ENCODE assay signal across 7 cellular contexts in the genomic region with DNA sequence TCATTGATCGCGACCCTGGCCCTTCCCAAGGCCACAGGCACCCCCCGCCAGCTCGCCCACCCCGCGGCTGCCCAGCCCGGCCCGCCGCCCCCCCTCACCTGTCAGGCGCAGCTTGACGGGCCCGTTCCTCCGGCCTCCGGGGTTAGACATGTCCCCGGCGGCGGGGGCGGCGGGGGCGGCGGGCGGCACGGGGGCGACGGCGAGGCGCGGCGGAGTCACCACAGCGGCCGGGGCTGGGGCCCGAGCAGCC. TPM values are rescaled to one million over a fixed set of nuclear protein-coding genes. Genes with fewer than 3 reads are reported as not detected.
DNase-seq lines count a peak whose midpoint lies in the region; ATAC-seq and TF ChIP-seq lines count a peak whose summit lies in the region.

No MANE protein-coding gene starts in this region.

- peak overlapping the region; percentile 94 for H3K4me3 Mint-ChIP-seq in memory B cell

- H3K27ac ChIP-seq in HUES64 (ENCODE audit: low read depth, low read length) (no peak overlapping the region), breast epithelium (peak overlapping the region; percentile 97 to 99), urinary bladder (ENCODE audit: low read depth) (peak overlapping the region; percentile 95)

- intact Hi-C loops in breast epithelium (cut with DNase I; ENCODE audit: low total_unique reads) = no loop called here

- H3K36me3 ChIP-seq in HUES64 (ENCODE audit: insufficient read depth, low read length) (no peaks in the 10 kb centered on the region), breast epithelium (no peaks in the 10 kb centered on the region), urinary bladder (ENCODE audit: insufficient read depth) (no peaks in the 10 kb centered on the region)

- TF ChIP-seq CTCF in breast epithelium (IDR thresholded peaks at IDR 0.05) = no peak

- peak overlapping the region; percentile 96 for H3K27ac Mint-ChIP-seq in memory B cell

- peak overlapping the region; percentile 96 for H3K9ac ChIP-seq in HUES64 (ENCODE audit: low read depth, low read length)

- peaks cover 3% of the 10 kb centered on the region for H3K36me3 Mint-ChIP-seq in memory B cell

- H3K27me3 ChIP-seq in HUES64 (ENCODE audit: insufficient read depth, low read length) (peaks cover 6% of the 10 kb centered on the region; the same call in 1 of the 2 replicates), breast epithelium (no peaks in the 10 kb centered on the region)

- no peaks in the 10 kb centered on the region for H3K9me3 Mint-ChIP-seq in memory B cell

- 0% methylated on average over 32 of the region's 32 CpGs for WGBS in HUES64
- 2% methylated on average over 32 of the region's 32 CpGs for WGBS in urinary bladder

- DNase-seq in breast epithelium (ENCODE audit: low spot score in 2 of 2) (peak in 1 of 2 donors; percentile 28), memory B cell (ENCODE audit: low spot score in 2 of 2) (no peak), midbrain (lab: John Stamatoyannopoulos, UW) (no peak)
- DNase-seq in activated effector memory CD4-positive, alpha-beta T cell treated with anti-CD3 and anti-CD28 coated beads, Interleukin-2, amount 50 U/mL, for 16 hours = no peak

- H3K27me3 Mint-ChIP-seq in memory B cell = no peaks in the 10 kb centered on the region

- H3K4me1 ChIP-seq in HUES64 (ENCODE audit: insufficient read depth, low read length) (peaks cover 7% of the 10 kb centered on the region; the same call in 1 of the 2 replicates), breast epithelium (peaks cover 0 to 8% of the 10 kb centered on the region in 2 donors), urinary bladder (ENCODE audit: insufficient read depth) (peaks cover 2% of the 10 kb centered on the region)

- ATAC-seq in GM19397 (IDR thresholded peaks at IDR 0.05; ENCODE audit: unreplicated experiment) = peak; percentile 46
- ATAC-seq in memory B cell (ENCODE audit: low read depth) = peak; percentile 33

- TF ChIP-seq POLR2A in breast epithelium (IDR thresholded peaks at IDR 0.05) = no peak

- no peaks in the 10 kb centered on the region for H3K9me3 ChIP-seq in HUES64 (ENCODE audit: insufficient read depth, low read depth, low read length)
- no peaks in the 10 kb centered on the region for H3K9me3 ChIP-seq in breast epithelium

- H3K4me1 Mint-ChIP-seq in memory B cell = peaks cover 20% of the 10 kb centered on the region

- peak overlapping the region; percentile 88 for H3K4me3 ChIP-seq in HUES64 (ENCODE audit: low read length)
- peak overlapping the region; percentile 75 to 94 (median 79) for H3K4me3 ChIP-seq in breast epithelium
- peak overlapping the region; percentile 88 for H3K4me3 ChIP-seq in urinary bladder (ENCODE audit: low read depth, low read length)

RNA-seq across cellular contexts. Expression of a gene that starts 0.5 kb away (rescaled TPM):
- polyA plus RNA-seq in HUES64 (2013, experiment 1 of 2) = 15.5 TPM
- 16.4 TPM for polyA plus RNA-seq in HUES64 (2013, experiment 2 of 2)
- total RNA-seq in breast epithelium (10 to 100 TPM; 27.2 to 48.3 (median 28.6) TPM), urinary bladder (91.1 TPM)
- 11.2 TPM for polyA plus RNA-seq in urinary bladder
